17 cellular contexts compared by ENCODE assay signal in the genomic region with DNA sequence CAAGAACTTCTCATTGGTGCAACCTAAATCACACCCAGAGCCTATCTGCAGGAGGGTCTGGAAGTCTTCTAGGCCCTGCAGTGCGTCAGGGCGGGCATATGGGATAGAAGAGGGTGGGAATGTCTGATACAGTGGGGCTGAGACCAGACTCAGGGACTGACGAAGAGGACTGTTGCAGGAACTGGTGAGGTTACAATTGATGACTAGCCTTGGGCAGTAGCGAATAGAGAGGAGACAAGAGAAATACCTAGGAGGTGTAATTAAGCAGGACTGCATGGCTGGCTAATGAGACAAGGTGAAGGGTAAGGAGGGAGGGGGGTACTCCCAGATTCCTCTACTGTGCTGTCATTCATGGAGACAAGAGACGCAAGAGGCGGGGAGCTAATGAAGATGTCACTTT.
"Had no signal": no experiment of that assay in that cellular context is flagged by ENCODE, and none has a peak within 500 bp of the region (broad histone marks: within the 10 kb centered on the region; RNA-seq: fewer than 3 reads in every experiment).

No MANE protein-coding gene starts in this region.

- H3K36me3 ChIP-seq: gastroesophageal sphincter, neural progenitor cell, ovary, tibial nerve, vagina had no signal

- H3K9me3 ChIP-seq: esophagus squamous epithelium, gastroesophageal sphincter, ovary, testis, tibial nerve, upper lobe of right lung, vagina had no signal

- ATAC-seq: gastroesophageal sphincter; natural killer cell; right cardiac atrium; stimulated activated naive CD8-positive, alpha-beta T cell treated with anti-CD3 and anti-CD28 coated beads, Interleukin-15, Interleukin-2, amounts not matched to agents 100 U/mL and 50 U/mL, for 24 hours; upper lobe of right lung had no signal

- H3K4me1 Mint-ChIP-seq: neural progenitor cell had no signal

- DNase-seq: esophagus squamous epithelium; foreskin fibroblast; glutamatergic neuron; natural killer cell; ovary; right cardiac atrium; small intestine; stimulated activated CD4-positive, alpha-beta T cell treated with anti-CD3 and anti-CD28 coated beads, Interleukin-12 subunit alpha, Interleukin-12 subunit beta, amount 100 ng/mL, for 4 hours; stimulated activated naive CD8-positive, alpha-beta T cell treated with anti-CD3 and anti-CD28 coated beads, Interleukin-15, Interleukin-2, amounts not matched to agents 100 U/mL and 50 U/mL, for 24 hours; testis; upper lobe of right lung had no signal

- H2AFZ ChIP-seq: neural progenitor cell had no signal

- FAIRE-seq: colon, small intestine had no signal

- H3K9ac ChIP-seq: neural progenitor cell had no signal

- H3K4me2 ChIP-seq: neural progenitor cell had no signal

- H3K27ac ChIP-seq: esophagus squamous epithelium, gastroesophageal sphincter, neural progenitor cell, ovary, testis, upper lobe of right lung, vagina had no signal

- H3K27me3 Mint-ChIP-seq: dendritic cell treated with granulocyte-macrophage colony-stimulating factor and Interleukin-4, amounts not matched to agents 40 ng/mL and 50 ng/mL, for 4 days had no signal

- H3K4me3 Mint-ChIP-seq: dendritic cell treated with granulocyte-macrophage colony-stimulating factor and Interleukin-4, amounts not matched to agents 40 ng/mL and 50 ng/mL, for 4 days; natural killer cell; neural progenitor cell had no signal

- H3K27me3 ChIP-seq: esophagus squamous epithelium, gastroesophageal sphincter, neural progenitor cell, ovary, testis, tibial nerve, upper lobe of right lung, vagina had no signal

- H3K4me3 ChIP-seq: esophagus squamous epithelium, gastroesophageal sphincter, neural progenitor cell, ovary, testis, tibial nerve, upper lobe of right lung, vagina had no signal

- H3K27ac Mint-ChIP-seq: dendritic cell treated with granulocyte-macrophage colony-stimulating factor and Interleukin-4, amounts not matched to agents 40 ng/mL and 50 ng/mL, for 4 days; neural progenitor cell had no signal

- H3K4me1 ChIP-seq: neural progenitor cell had no signal

- H3K9me3 Mint-ChIP-seq: dendritic cell treated with granulocyte-macrophage colony-stimulating factor and Interleukin-4, amounts not matched to agents 40 ng/mL and 50 ng/mL, for 4 days; natural killer cell; neural progenitor cell had no signal
